In genomic region chr10:133027480-133027879, GRCh38 we compare ENCODE assay signal across 16 cellular contexts.
DNase-seq lines count a peak whose midpoint lies in the region; ATAC-seq and TF ChIP-seq lines count a peak whose summit lies in the region.
"Had no signal": no experiment of that assay in that cellular context is flagged by ENCODE, and none has a peak within 500 bp of the region (broad histone marks: within the 10 kb centered on the region; RNA-seq: fewer than 3 reads in every experiment).

No MANE protein-coding gene starts in this region.

- intact Hi-C loops in Right ventricle myocardium inferior (cut with DNase I): no loop called here
- intact Hi-C loops in left cardiac atrium (cut with DNase I): no loop called here
- intact Hi-C loops in psoas muscle (cut with DNase I): loop anchor here in 1 of 2 donors (5.0 kb wide), 1 partner anchor 80 kb away; no protein-coding TSS in a partner anchor
- intact Hi-C loops in Caco-2 (cut with micrococcal nuclease; ENCODE audit: unreplicated experiment): no loop called here

- CTCF ChIA-PET in Caco-2 (lab: Charles Lee): no interaction called here

- H3K9me3 Mint-ChIP-seq in nephron progenitor cell (no peaks in the 10 kb centered on the region), Caco-2 (ENCODE audit: unreplicated experiment) (no peaks in the 10 kb centered on the region)
- H3K9me3 Mint-ChIP-seq: CD4-positive, alpha-beta memory T cell had no signal

- H3K4me1 Mint-ChIP-seq in nephron progenitor cell: peaks cover 50% of the 10 kb centered on the region
- peaks cover 15% of the 10 kb centered on the region for H3K4me1 Mint-ChIP-seq in Caco-2 (ENCODE audit: low read depth, unreplicated experiment)

- peaks cover 53% of the 10 kb centered on the region for H3K27me3 Mint-ChIP-seq in nephron progenitor cell (ENCODE audit: low read depth, poor library complexity)
- no peaks in the 10 kb centered on the region for H3K27me3 Mint-ChIP-seq in Caco-2 (ENCODE audit: insufficient read depth, unreplicated experiment)

- no peaks in the 10 kb centered on the region for H3K4me1 ChIP-seq in psoas muscle
- H3K4me1 ChIP-seq in Peyer's patch: no peaks in the 10 kb centered on the region
- peaks cover 11% of the 10 kb centered on the region for H3K4me1 ChIP-seq in Caco-2

- no peak for TF ChIP-seq POLR2A in Peyer's patch (IDR thresholded peaks at IDR 0.05)

- TF ChIP-seq CTCF in nephron progenitor cell (IDR thresholded peaks at IDR 0.05) (no peak), psoas muscle (IDR thresholded peaks at IDR 0.05) (no peak), Peyer's patch (IDR thresholded peaks at IDR 0.05) (no peak), Caco-2 (IDR thresholded peaks at IDR 0.05; ENCODE audit: insufficient read depth in 1 of 2, low read depth in 1 of 2, low read length in 1 of 2, severe bottlenecking in 1 of 2, unreplicated experiment in 1 of 2) (no peak)

- peak overlapping the region; percentile 45 for H3K27ac Mint-ChIP-seq in nephron progenitor cell
- H3K27ac Mint-ChIP-seq in Caco-2 (ENCODE audit: unreplicated experiment): no peak overlapping the region
- H3K27ac Mint-ChIP-seq: CD14-positive monocyte; CD4-positive, alpha-beta memory T cell had no signal

- no peaks in the 10 kb centered on the region for H3K9me3 ChIP-seq in psoas muscle
- no peaks in the 10 kb centered on the region for H3K9me3 ChIP-seq in Peyer's patch
- H3K9me3 ChIP-seq in Caco-2: no peaks in the 10 kb centered on the region
- H3K9me3 ChIP-seq: BLaER1 had no signal

- H3K36me3 Mint-ChIP-seq in nephron progenitor cell (ENCODE audit: low read depth): no peaks in the 10 kb centered on the region
- H3K36me3 Mint-ChIP-seq in Caco-2 (ENCODE audit: insufficient read depth, unreplicated experiment): peaks cover 22% of the 10 kb centered on the region
- H3K36me3 Mint-ChIP-seq: CD14-positive monocyte; CD4-positive, alpha-beta memory T cell had no signal

- ATAC-seq in Right ventricle myocardium inferior: no peak
- ATAC-seq in left cardiac atrium: no peak
- peak; percentile 53 to 80 (median 58) for ATAC-seq in psoas muscle

- no TSS peak for BruUV-seq in Caco-2 (replicated peaks; lab: Mats Ljungman, UMichigan)

- H3K36me3 ChIP-seq in psoas muscle (ENCODE audit: insufficient read depth in 1 of 2, low read depth in 1 of 2) (no peaks in the 10 kb centered on the region), Peyer's patch (no peaks in the 10 kb centered on the region), Caco-2 (ENCODE audit: control insufficient read depth, insufficient read depth, low read length) (no peaks in the 10 kb centered on the region)
- H3K36me3 ChIP-seq: BLaER1 had no signal

- H3K27ac ChIP-seq in psoas muscle (no peak overlapping the region), Peyer's patch (no peak overlapping the region)
- H3K27ac ChIP-seq: BLaER1 had no signal

- DNase-seq in Right ventricle myocardium inferior (ENCODE audit: missing footprints) (peak; percentile 30), left cardiac atrium (no peak), nephron progenitor cell (no peak), psoas muscle (no peak), SK-N-DZ (ENCODE audit: low spot score) (no peak), Peyer's patch (no peak), Caco-2 (no peak)
- DNase-seq: 8988T; Calu3; CD4-positive, alpha-beta memory T cell; DMS79 treated with DMSO at 0.1 percent for 48 hours; GF-D8; GOT3; H7 had no signal

- WGBS in psoas muscle, 3 donors: 26 to 38% (median 28%) methylated on average over 13 of the region's 13 CpGs

- POLR2A ChIA-PET in Caco-2 (lab: Charles Lee): interaction anchor here (0.8 kb wide), 1 partner anchor 20 kb away, joined by 4 read pairs; no protein-coding TSS in a partner anchor

- H3K4me3 Mint-ChIP-seq in nephron progenitor cell (peak overlapping the region; percentile 15), Caco-2 (ENCODE audit: unreplicated experiment) (no peak overlapping the region)
- H3K4me3 Mint-ChIP-seq: CD14-positive monocyte; CD4-positive, alpha-beta memory T cell had no signal

- no peak overlapping the region for H3K4me3 ChIP-seq in psoas muscle
- H3K4me3 ChIP-seq in Peyer's patch: no peak overlapping the region
- H3K4me3 ChIP-seq in Caco-2 (ENCODE audit: low read depth, low read length): no peak overlapping the region
- H3K4me3 ChIP-seq: BLaER1 had no signal

- peaks cover 0 to 44% (median 15%) of the 10 kb centered on the region in 3 donors for H3K27me3 ChIP-seq in psoas muscle (ENCODE audit: insufficient read depth in 3 of 3, low read length in 2 of 3)
- peaks cover 0 to 4% of the 10 kb centered on the region in 2 donors for H3K27me3 ChIP-seq in Peyer's patch
- no peaks in the 10 kb centered on the region; the same call in 1 of the 2 replicates for H3K27me3 ChIP-seq in Caco-2 (replicated peaks; ENCODE audit: control insufficient read depth, insufficient read depth, low read length)

Comparison
In these comparisons a context has a peak if more than half of its experiments do, and no peak if none do; other contexts are left out.
1. ATAC-seq: peak in psoas muscle (4 of 4); none in Right ventricle myocardium inferior (single experiment) and left cardiac atrium (0 of 2).